Comparison of ENCODE assay signal across 7 cellular contexts in genomic region chr22:25456300-25457043, GRCh38.
A peak's percentile ranks its signal among the peaks of the same experiment; 100 is the strongest.
DNase-seq lines count a peak whose midpoint lies in the region; ATAC-seq, FAIRE-seq and TF ChIP-seq lines count a peak whose summit lies in the region.
"Not testable (repeated sequence)": the region's sequence is repeated elsewhere in the genome, so short reads cannot be mapped to it uniquely, and the experiment has no call there.

No MANE protein-coding gene starts in this region.

- H3K23ac ChIP-seq in mesenchymal stem cell (ENCODE audit: low read length in 2 of 2): not testable (repeated sequence)

- H3K4me2 ChIP-seq in GM12878 (ENCODE audit: control insufficient read depth, insufficient read depth); mesenchymal stem cell (ENCODE audit: low read length, poor library complexity, severe bottlenecking): not testable (repeated sequence)

- not testable (repeated sequence) for H3K9ac ChIP-seq in GM12878 (ENCODE audit: control insufficient read depth, insufficient read depth, low read length); mesenchymal stem cell (ENCODE audit: low read length)

- H3K4ac ChIP-seq in mesenchymal stem cell (ENCODE audit: low read depth in 1 of 2, low read length in 2 of 2): not testable (repeated sequence)

- not testable (repeated sequence) for TF ChIP-seq CTCF in HEK293 (tag by site-specific recombination; IDR thresholded peaks at IDR 0.05); GM12878 (IDR thresholded peaks at IDR 0.05 in 2 of 3, conservative IDR thresholded peaks at IDR 0.05 in 1 of 3; ENCODE audit: control insufficient read depth in 2 of 3, extremely low read depth in 1 of 3, insufficient read depth in 1 of 3, low read depth in 3 of 3, low read length in 3 of 3); endothelial cell (IDR thresholded peaks at IDR 0.05; ENCODE audit: unreplicated experiment); spleen (IDR thresholded peaks at IDR 0.05 in 8 of 11, conservative IDR thresholded peaks at IDR 0.05 in 3 of 11)

- intact Hi-C loops in activated CD4-positive, alpha-beta memory T cell treated with anti-CD3 and anti-CD28 coated beads for 36 hours (cut with micrococcal nuclease); activated T-helper 1 cell treated with anti-CD3 and anti-CD28 coated beads, Interleukin-12 subunit alpha, Interleukin-12 subunit beta, Interleukin-2, Interleukin-4 antibody, amounts not matched to agents 30 ng/mL and 10 ng/mL and 1 ng/mL, durations not matched to agents 14 hours and 24 hours and 36 hours (cut with micrococcal nuclease); GM12878 (cut with micrococcal nuclease; ENCODE audit: unreplicated experiment); spleen (cut with DNase I; ENCODE audit: low total_unique reads): not testable (repeated sequence)

- H3K27me3 Mint-ChIP-seq in activated CD4-positive, alpha-beta memory T cell treated with anti-CD3 and anti-CD28 coated beads for 36 hours; activated T-helper 1 cell treated with anti-CD3 and anti-CD28 coated beads, Interleukin-12 subunit alpha, Interleukin-12 subunit beta, Interleukin-2, Interleukin-4 antibody, amounts not matched to agents 30 ng/mL and 10 ng/mL and 1 ng/mL, durations not matched to agents 14 hours and 24 hours and 36 hours (ENCODE audit: insufficient read depth); endothelial cell (ENCODE audit: unreplicated experiment): not testable (repeated sequence)

- H4K20me1 ChIP-seq in GM12878 (ENCODE audit: control insufficient read depth, insufficient read depth): not testable (repeated sequence)

- not testable (repeated sequence) for H3K9me3 Mint-ChIP-seq in activated CD4-positive, alpha-beta memory T cell treated with anti-CD3 and anti-CD28 coated beads for 36 hours; activated T-helper 1 cell treated with anti-CD3 and anti-CD28 coated beads, Interleukin-12 subunit alpha, Interleukin-12 subunit beta, Interleukin-2, Interleukin-4 antibody, amounts not matched to agents 30 ng/mL and 10 ng/mL and 1 ng/mL, durations not matched to agents 14 hours and 24 hours and 36 hours; endothelial cell (ENCODE audit: unreplicated experiment)

- H2BK12ac ChIP-seq in mesenchymal stem cell (ENCODE audit: low read length in 2 of 2): not testable (repeated sequence)

- POLR2A ChIA-PET in HEK293 (lab: Yijun Ruan, JAX); activated CD4-positive, alpha-beta memory T cell treated with anti-CD3 and anti-CD28 coated beads for 36 hours (lab: Charles Lee); GM12878 (lab: Charles Lee): not testable (repeated sequence)

- not testable (repeated sequence) for H3K4me3 ChIP-seq in HEK293 (ENCODE audit: low read depth, low read length); GM12878; mesenchymal stem cell (ENCODE audit: insufficient read depth in 1 of 2, low read depth in 1 of 2, low read length in 2 of 2); spleen

- in situ Hi-C loops in GM12878 (cut with MboI): not testable (repeated sequence)

- peaks cover 21% of the 10 kb centered on the region for H3K79me1 ChIP-seq in mesenchymal stem cell (replicated peaks; ENCODE audit: low read length, poor library complexity, severe bottlenecking)

- peak overlapping the region; percentile 60 for H4K8ac ChIP-seq in mesenchymal stem cell (ENCODE audit: low read length)

- CTCF ChIA-PET in HEK293 (lab: Yijun Ruan, JAX); activated CD4-positive, alpha-beta memory T cell treated with anti-CD3 and anti-CD28 coated beads for 36 hours (lab: Charles Lee); GM12878 (lab: Yijun Ruan, JAX): not testable (repeated sequence)

- TF ChIP-seq EP300 in GM12878 (IDR thresholded peaks at IDR 0.05; ENCODE audit: borderline replicate concordance in 1 of 2, control insufficient read depth in 1 of 2, low read depth in 2 of 2, low read length in 2 of 2): not testable (repeated sequence)

- not testable (repeated sequence) for H3K4me3 Mint-ChIP-seq in activated CD4-positive, alpha-beta memory T cell treated with anti-CD3 and anti-CD28 coated beads for 36 hours; activated T-helper 1 cell treated with anti-CD3 and anti-CD28 coated beads, Interleukin-12 subunit alpha, Interleukin-12 subunit beta, Interleukin-2, Interleukin-4 antibody, amounts not matched to agents 30 ng/mL and 10 ng/mL and 1 ng/mL, durations not matched to agents 14 hours and 24 hours and 36 hours
- peak overlapping the region; percentile 70 for H3K4me3 Mint-ChIP-seq in endothelial cell (ENCODE audit: unreplicated experiment)

- FAIRE-seq in GM12878 (lab: Jason Lieb, UNC): not testable (repeated sequence)

- H2BK15ac ChIP-seq in mesenchymal stem cell (ENCODE audit: low read depth, poor library complexity, severe bottlenecking): not testable (repeated sequence)

- 95% methylated on average over 13 of the region's 13 CpGs for WGBS in GM12878 (ENCODE audit: insufficient coverage, insufficient replicate concordance, low lambda C conversion rate, missing lambda C conversion rate)
- 99% methylated on average over 11 of the region's 13 CpGs for WGBS in mesenchymal stem cell
- 80 to 93% (median 84%) methylated on average over 12 to 13 of the region's 13 CpGs for WGBS in spleen, 5 donors

- peak overlapping the region; percentile 49 for H3K27ac Mint-ChIP-seq in activated CD4-positive, alpha-beta memory T cell treated with anti-CD3 and anti-CD28 coated beads for 36 hours
- peak overlapping the region; percentile 74 for H3K27ac Mint-ChIP-seq in activated T-helper 1 cell treated with anti-CD3 and anti-CD28 coated beads, Interleukin-12 subunit alpha, Interleukin-12 subunit beta, Interleukin-2, Interleukin-4 antibody, amounts not matched to agents 30 ng/mL and 10 ng/mL and 1 ng/mL, durations not matched to agents 14 hours and 24 hours and 36 hours
- not testable (repeated sequence) for H3K27ac Mint-ChIP-seq in endothelial cell (ENCODE audit: unreplicated experiment)

- H3K18ac ChIP-seq in mesenchymal stem cell (ENCODE audit: low read depth in 1 of 2, low read length in 2 of 2): not testable (repeated sequence)

- not testable (repeated sequence) for H2AK5ac ChIP-seq in mesenchymal stem cell (ENCODE audit: low read length, severe bottlenecking)

- H3K27me3 ChIP-seq in GM12878 (replicated peaks in 1 of 2; ENCODE audit: control insufficient read depth in 2 of 2, insufficient read depth in 2 of 2, low read length in 1 of 2); mesenchymal stem cell (ENCODE audit: control insufficient read depth in 1 of 2, insufficient read depth in 1 of 2, low read length in 2 of 2); spleen (replicated peaks in 1 of 7): not testable (repeated sequence)

- not testable (repeated sequence) for H3K27ac ChIP-seq in HEK293 (ENCODE audit: extremely low read depth, low read depth, low read length); GM12878 (ENCODE audit: control insufficient read depth, insufficient read depth); mesenchymal stem cell (ENCODE audit: low read length, poor library complexity, severe bottlenecking); spleen

- H3K4me1 Mint-ChIP-seq in activated CD4-positive, alpha-beta memory T cell treated with anti-CD3 and anti-CD28 coated beads for 36 hours (ENCODE audit: low read depth): peaks cover 30% of the 10 kb centered on the region
- H3K4me1 Mint-ChIP-seq in activated T-helper 1 cell treated with anti-CD3 and anti-CD28 coated beads, Interleukin-12 subunit alpha, Interleukin-12 subunit beta, Interleukin-2, Interleukin-4 antibody, amounts not matched to agents 30 ng/mL and 10 ng/mL and 1 ng/mL, durations not matched to agents 14 hours and 24 hours and 36 hours (ENCODE audit: low read depth): peaks cover 36% of the 10 kb centered on the region
- H3K4me1 Mint-ChIP-seq in endothelial cell (ENCODE audit: unreplicated experiment): not testable (repeated sequence)

- H3K79me2 ChIP-seq in GM12878 (ENCODE audit: control insufficient read depth, insufficient read depth, low read length): peaks cover 31% of the 10 kb centered on the region

- not testable (repeated sequence) for H3K4me1 ChIP-seq in HEK293 (ENCODE audit: control insufficient read depth, insufficient read depth, low read length); GM12878 (ENCODE audit: control insufficient read depth, insufficient read depth, low read length); mesenchymal stem cell (ENCODE audit: control insufficient read depth, insufficient read depth, low read depth, low read length)
- H3K4me1 ChIP-seq in spleen: peaks cover 0 to 18% (median 11%) of the 10 kb centered on the region in 6 donors

- not testable (repeated sequence) for H2BK5ac ChIP-seq in mesenchymal stem cell (ENCODE audit: low read depth, low read length, poor library complexity, severe bottlenecking)

- H3K9me3 ChIP-seq in HEK293 (ENCODE audit: control insufficient read depth, insufficient read depth, low read depth, low read length); GM12878 (replicated peaks; ENCODE audit: control insufficient read depth, insufficient read depth, low read length); mesenchymal stem cell (ENCODE audit: control insufficient read depth, low read length); spleen: not testable (repeated sequence)

- not testable (repeated sequence) for H4K91ac ChIP-seq in mesenchymal stem cell (ENCODE audit: low read length)

- RAD21 ChIA-PET in GM12878 (lab: Charles Lee; ENCODE audit: unreplicated experiment): not testable (repeated sequence)

- H3K36me3 ChIP-seq in HEK293 (ENCODE audit: control insufficient read depth in 2 of 2, insufficient read depth in 1 of 2, low read length in 2 of 2): peaks cover 31 to 76% of the 10 kb centered on the region in 2 experiments
- peaks cover 14 to 16% of the 10 kb centered on the region in 2 experiments; a peak in 3 of 4 replicates for H3K36me3 ChIP-seq in GM12878 (ENCODE audit: control insufficient read depth in 2 of 2, insufficient read depth in 2 of 2, low read length in 1 of 2)
- H3K36me3 ChIP-seq in mesenchymal stem cell (ENCODE audit: control insufficient read depth in 1 of 2, insufficient read depth in 2 of 2, low read depth in 1 of 2, low read length in 2 of 2): peaks cover 36 to 49% of the 10 kb centered on the region in 2 experiments
- peaks cover 0 to 87% (median 60%) of the 10 kb centered on the region in 6 donors for H3K36me3 ChIP-seq in spleen

- SMC1A ChIA-PET in GM12878 (lab: Charles Lee; ENCODE audit: uncharacterized antibody, unreplicated experiment): not testable (repeated sequence)

- not testable (repeated sequence) for DNase-seq in activated CD4-positive, alpha-beta memory T cell treated with anti-CD3 and anti-CD28 coated beads for 36 hours; activated T-helper 1 cell treated with anti-CD3 and anti-CD28 coated beads, Interleukin-12 subunit alpha, Interleukin-12 subunit beta, Interleukin-2, Interleukin-4 antibody, amounts not matched to agents 30 ng/mL and 10 ng/mL and 1 ng/mL, durations not matched to agents 14 hours and 24 hours and 36 hours (ENCODE audit: low spot score); GM12878 (ENCODE audit: low read depth, low spot score); endothelial cell (ENCODE audit: low spot score); mesenchymal stem cell
- DNase-seq in spleen: peak; percentile 42

- TF ChIP-seq RAD21 in GM12878 (IDR thresholded peaks at IDR 0.05; ENCODE audit: insufficient read depth, low read depth, low read length): not testable (repeated sequence)

- not testable (repeated sequence) for H2BK120ac ChIP-seq in mesenchymal stem cell (ENCODE audit: low read depth, low read length)

- TF ChIP-seq POLR2A in GM12878 (IDR thresholded peaks at IDR 0.05; ENCODE audit: low read depth, low read length); spleen (IDR thresholded peaks at IDR 0.05): not testable (repeated sequence)

- H3K14ac ChIP-seq in mesenchymal stem cell (ENCODE audit: low read length in 2 of 2): not testable (repeated sequence)

- BruUV-seq in GM12878 (replicated peaks; lab: Mats Ljungman, UMichigan): not testable (repeated sequence)

- ATAC-seq in GM12878: not testable (repeated sequence)

- not testable (repeated sequence) for H2AFZ ChIP-seq in GM12878 (ENCODE audit: control insufficient read depth, low read depth, low read length); mesenchymal stem cell (ENCODE audit: low read depth, low read length)

- peaks cover 31% of the 10 kb centered on the region for H3K36me3 Mint-ChIP-seq in activated CD4-positive, alpha-beta memory T cell treated with anti-CD3 and anti-CD28 coated beads for 36 hours
- peaks cover 52% of the 10 kb centered on the region for H3K36me3 Mint-ChIP-seq in activated T-helper 1 cell treated with anti-CD3 and anti-CD28 coated beads, Interleukin-12 subunit alpha, Interleukin-12 subunit beta, Interleukin-2, Interleukin-4 antibody, amounts not matched to agents 30 ng/mL and 10 ng/mL and 1 ng/mL, durations not matched to agents 14 hours and 24 hours and 36 hours (ENCODE audit: low read depth)
- peaks cover 41% of the 10 kb centered on the region for H3K36me3 Mint-ChIP-seq in endothelial cell (ENCODE audit: low read depth, unreplicated experiment)
